9 cellular contexts compared by ENCODE assay signal in genomic region chr1:25266554-25267287, GRCh38. TPM values are rescaled to one million over a fixed set of nuclear protein-coding genes. Genes with fewer than 3 reads are reported as not detected.
DNase-seq lines count a peak whose midpoint lies in the region; ATAC-seq and TF ChIP-seq lines count a peak whose summit lies in the region.
"Not testable (repeated sequence)": the region's sequence is repeated elsewhere in the genome, so short reads cannot be mapped to it uniquely, and the experiment has no call there.
"Had no signal": no experiment of that assay in that cellular context is flagged by ENCODE, and none has a peak within 500 bp of the region (broad histone marks: within the 10 kb centered on the region; RNA-seq: fewer than 3 reads in every experiment).

No MANE protein-coding gene starts in this region.

- peaks cover 2 to 11% (median 7%) of the 10 kb centered on the region in 3 donors for H3K4me1 Mint-ChIP-seq in IgD-negative memory B cell
- H3K4me1 Mint-ChIP-seq in central memory CD8-positive, alpha-beta T cell = peaks cover 12% of the 10 kb centered on the region

- H4K20me1 ChIP-seq in hepatocyte (ENCODE audit: insufficient read depth, poor library complexity, severe bottlenecking) = not testable (repeated sequence)

- H3K27ac ChIP-seq in hepatocyte; thymus (ENCODE audit: low read depth): not testable (repeated sequence)

- H3K4me1 ChIP-seq in hepatocyte (ENCODE audit: insufficient read depth); thymus (ENCODE audit: control insufficient read depth, insufficient read depth, low read length): not testable (repeated sequence)

- ATAC-seq in GM18498 (IDR thresholded peaks at IDR 0.05; ENCODE audit: unreplicated experiment) (peak; percentile 46), HG02588 (IDR thresholded peaks at IDR 0.05; ENCODE audit: unreplicated experiment) (peak; percentile 29), omental fat pad (ENCODE audit: low FRiP score) (peak; percentile 63)
- peak; percentile 34 to 39 for ATAC-seq in activated CD4-positive, CD25-positive, alpha-beta regulatory T cell treated with anti-CD3 and anti-CD28 coated beads, Interleukin-2, amount 50 U/mL, for 24 hours
- peak; percentile 60 for ATAC-seq in central memory CD8-positive, alpha-beta T cell (replicated peaks; ENCODE audit: extremely low read depth, poor library complexity, severe bottlenecking)

- not testable (repeated sequence) for H3K4me3 ChIP-seq in hepatocyte
- H3K4me3 ChIP-seq in thymus (ENCODE audit: low read length) = peak overlapping the region; percentile 56

- H3K36me3 Mint-ChIP-seq in IgD-negative memory B cell = not testable (repeated sequence)
- H3K36me3 Mint-ChIP-seq in central memory CD8-positive, alpha-beta T cell (ENCODE audit: insufficient read depth) = peaks cover 18% of the 10 kb centered on the region

- H3K27me3 ChIP-seq in hepatocyte; thymus (ENCODE audit: control insufficient read depth, insufficient read depth): not testable (repeated sequence)

- H3K27me3 Mint-ChIP-seq in IgD-negative memory B cell; central memory CD8-positive, alpha-beta T cell: not testable (repeated sequence)

- H3K4me2 ChIP-seq in hepatocyte = peak overlapping the region; percentile 80

- H3K9me3 ChIP-seq in hepatocyte (ENCODE audit: low read depth); thymus (ENCODE audit: control insufficient read depth): not testable (repeated sequence)

- 1% methylated on average over 6 of the region's 45 CpGs for WGBS in hepatocyte (ENCODE audit: low lambda C conversion rate, missing lambda C conversion rate)
- under 1% methylated on average over 26 of the region's 45 CpGs for WGBS in thymus

- H3K79me2 ChIP-seq in hepatocyte = not testable (repeated sequence)

- not testable (repeated sequence) for H3K36me3 ChIP-seq in hepatocyte (replicated peaks; ENCODE audit: insufficient read depth, low read depth); thymus (ENCODE audit: control insufficient read depth, insufficient read depth)

- not testable (repeated sequence) for H3K9me3 Mint-ChIP-seq in IgD-negative memory B cell; central memory CD8-positive, alpha-beta T cell

- not testable (repeated sequence) for H2AFZ ChIP-seq in hepatocyte

- not testable (repeated sequence) for H3K9me2 ChIP-seq in hepatocyte (replicated peaks; ENCODE audit: insufficient read depth)

- peak overlapping the region in 2 of 3 donors; percentile 80 to 85 for H3K27ac Mint-ChIP-seq in IgD-negative memory B cell
- not testable (repeated sequence) for H3K27ac Mint-ChIP-seq in central memory CD8-positive, alpha-beta T cell (ENCODE audit: low read depth)

- not testable (repeated sequence) for DNase-seq in central memory CD8-positive, alpha-beta T cell (ENCODE audit: low spot score in 2 of 2); hepatocyte (ENCODE audit: low spot score); omental fat pad (ENCODE audit: low spot score)

- peak overlapping the region; percentile 90 to 95 (median 94) for H3K4me3 Mint-ChIP-seq in IgD-negative memory B cell
- peak overlapping the region; percentile 85 for H3K4me3 Mint-ChIP-seq in central memory CD8-positive, alpha-beta T cell

- TF ChIP-seq CTCF in hepatocyte (IDR thresholded peaks at IDR 0.05; ENCODE audit: poor library complexity); omental fat pad (IDR thresholded peaks at IDR 0.05): not testable (repeated sequence)

RNA-seq across cellular contexts. Expression of gene RHD, which starts 5.6 kb away (rescaled TPM):
- 0.19 TPM for polyA plus RNA-seq in IgD-negative memory B cell
- total RNA-seq in hepatocyte = not detected in 2 replicates
- 0.12 and 0.19 TPM in 2 replicates for polyA plus RNA-seq in hepatocyte
- not detected for total RNA-seq in omental fat pad
- 0.09 TPM for polyA plus RNA-seq in thymus
- total RNA-seq: kidney had no signal

RNA-seq across cellular contexts. Expression of gene RSRP1, which starts 19.5 kb away (rescaled TPM):
- 56.0 TPM for polyA plus RNA-seq in IgD-negative memory B cell
- 90.4 and 153 TPM in 2 replicates for total RNA-seq in hepatocyte
- polyA plus RNA-seq in hepatocyte = 160 and 236 TPM in 2 replicates
- 100 to 1,000 TPM in 2 of 4 donors, 10 to 100 TPM in 2; 98.7 to 236 (median 103) TPM for total RNA-seq in omental fat pad
- polyA plus RNA-seq in thymus = 418 TPM

RNA-seq across cellular contexts. Expression of gene SYF2, which starts 34.4 kb away (rescaled TPM):
- polyA plus RNA-seq in IgD-negative memory B cell (91.2 TPM), hepatocyte (34.2 and 49.2 TPM in 2 replicates), thymus (150 TPM)
- total RNA-seq in hepatocyte (53.6 and 66.3 TPM in 2 replicates), omental fat pad (10 to 100 TPM; 37.0 to 57.4 (median 47.4) TPM)
